22 cellular contexts compared by ENCODE assay signal in the genomic region with DNA sequence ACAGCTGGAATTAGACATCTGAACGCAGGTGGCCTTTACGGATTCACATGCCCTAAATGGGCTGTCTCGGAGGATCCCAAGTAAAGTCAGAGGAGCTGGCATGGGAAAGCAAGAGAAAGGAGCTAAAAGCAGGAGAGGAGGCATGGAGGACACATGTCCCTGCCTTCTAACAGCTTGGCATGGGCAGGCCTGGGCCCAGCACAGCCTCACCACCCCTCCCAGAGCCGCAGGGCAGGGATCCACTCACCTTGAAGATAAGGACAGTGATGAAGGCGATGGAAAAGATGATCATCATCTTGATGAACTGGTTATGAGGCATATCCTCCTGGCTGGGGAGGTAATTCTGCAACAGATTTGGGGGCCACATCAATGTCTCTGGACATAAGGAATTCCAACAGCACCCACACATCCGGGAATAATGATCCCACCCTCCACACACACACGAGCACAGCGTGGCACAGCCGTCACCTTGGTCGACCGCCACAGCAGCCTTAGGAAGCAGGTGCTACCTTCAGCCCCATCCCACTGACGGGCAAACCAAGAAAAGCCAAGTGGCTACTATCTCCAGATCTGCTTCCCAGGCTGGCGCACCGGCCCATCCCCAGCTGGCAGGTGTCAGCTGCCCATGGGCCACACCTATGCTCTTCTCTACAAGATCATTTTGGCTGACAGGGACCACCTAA. TPM values are rescaled to one million over a fixed set of nuclear protein-coding genes. Genes with fewer than 3 reads are reported as not detected.
DNase-seq lines count a peak whose midpoint lies in the region; ATAC-seq and TF ChIP-seq lines count a peak whose summit lies in the region.
"Had no signal": no experiment of that assay in that cellular context is flagged by ENCODE, and none has a peak within 500 bp of the region (broad histone marks: within the 10 kb centered on the region; RNA-seq: fewer than 3 reads in every experiment).

No MANE protein-coding gene starts in this region.

- intact Hi-C loops in activated CD4-positive, alpha-beta T cell treated with anti-CD3 and anti-CD28 coated beads, Interleukin-2, amount 10 ng/mL, durations not matched to agents 24 days and 14 days (cut with micrococcal nuclease): no loop called here

- peaks cover 86% of the 10 kb centered on the region for H3K36me3 Mint-ChIP-seq in activated CD4-positive, alpha-beta T cell treated with anti-CD3 and anti-CD28 coated beads, Interleukin-2, amount 10 ng/mL, durations not matched to agents 24 days and 14 days (ENCODE audit: low read depth)
- H3K36me3 Mint-ChIP-seq in activated naive CD8-positive, alpha-beta T cell treated with anti-CD3 and anti-CD28 coated beads, Interleukin-2, amount 10 ng/mL, durations not matched to agents 7 days and 5 days: peaks cover 62% of the 10 kb centered on the region
- peaks cover 45% of the 10 kb centered on the region for H3K36me3 Mint-ChIP-seq in natural killer cell treated with Interleukin-12 subunit alpha and Interleukin-12 subunit beta and Interleukin-15 and Interleukin-18, amount 100 ng/mL, for 72 hours

- H3K9me3 Mint-ChIP-seq in activated CD4-positive, alpha-beta T cell treated with anti-CD3 and anti-CD28 coated beads, Interleukin-2, amount 10 ng/mL, durations not matched to agents 24 days and 14 days: no peaks in the 10 kb centered on the region
- no peaks in the 10 kb centered on the region for H3K9me3 Mint-ChIP-seq in activated naive CD8-positive, alpha-beta T cell treated with anti-CD3 and anti-CD28 coated beads, Interleukin-2, amount 10 ng/mL, durations not matched to agents 7 days and 5 days
- H3K9me3 Mint-ChIP-seq in natural killer cell treated with Interleukin-12 subunit alpha and Interleukin-12 subunit beta and Interleukin-15 and Interleukin-18, amount 100 ng/mL, for 72 hours: peaks cover 3% of the 10 kb centered on the region
- H3K9me3 Mint-ChIP-seq: dendritic cell treated with granulocyte-macrophage colony-stimulating factor and Interleukin-4, amounts not matched to agents 40 ng/mL and 50 ng/mL, for 4 days had no signal

- peaks cover 38% of the 10 kb centered on the region for H3K4me1 Mint-ChIP-seq in activated CD4-positive, alpha-beta T cell treated with anti-CD3 and anti-CD28 coated beads, Interleukin-2, amount 10 ng/mL, durations not matched to agents 24 days and 14 days
- H3K4me1 Mint-ChIP-seq in activated naive CD8-positive, alpha-beta T cell treated with anti-CD3 and anti-CD28 coated beads, Interleukin-2, amount 10 ng/mL, durations not matched to agents 7 days and 5 days: peaks cover 58% of the 10 kb centered on the region
- peaks cover 46 to 54% of the 10 kb centered on the region in 2 donors for H3K4me1 Mint-ChIP-seq in natural killer cell treated with Interleukin-12 subunit alpha and Interleukin-12 subunit beta and Interleukin-15 and Interleukin-18, amount 100 ng/mL, for 72 hours (ENCODE audit: low read depth in 2 of 2)

- no peak overlapping the region for H3K4me3 Mint-ChIP-seq in activated CD4-positive, alpha-beta T cell treated with anti-CD3 and anti-CD28 coated beads, Interleukin-2, amount 10 ng/mL, durations not matched to agents 24 days and 14 days
- no peak overlapping the region for H3K4me3 Mint-ChIP-seq in activated naive CD8-positive, alpha-beta T cell treated with anti-CD3 and anti-CD28 coated beads, Interleukin-2, amount 10 ng/mL, durations not matched to agents 7 days and 5 days
- no peak overlapping the region for H3K4me3 Mint-ChIP-seq in natural killer cell treated with Interleukin-12 subunit alpha and Interleukin-12 subunit beta and Interleukin-15 and Interleukin-18, amount 100 ng/mL, for 72 hours
- H3K4me3 Mint-ChIP-seq: dendritic cell treated with granulocyte-macrophage colony-stimulating factor and Interleukin-4, amounts not matched to agents 40 ng/mL and 50 ng/mL, for 4 days; nephron had no signal

- no peaks in the 10 kb centered on the region for H3K27me3 Mint-ChIP-seq in activated CD4-positive, alpha-beta T cell treated with anti-CD3 and anti-CD28 coated beads, Interleukin-2, amount 10 ng/mL, durations not matched to agents 24 days and 14 days
- H3K27me3 Mint-ChIP-seq in activated naive CD8-positive, alpha-beta T cell treated with anti-CD3 and anti-CD28 coated beads, Interleukin-2, amount 10 ng/mL, durations not matched to agents 7 days and 5 days: no peaks in the 10 kb centered on the region
- no peaks in the 10 kb centered on the region for H3K27me3 Mint-ChIP-seq in natural killer cell treated with Interleukin-12 subunit alpha and Interleukin-12 subunit beta and Interleukin-15 and Interleukin-18, amount 100 ng/mL, for 72 hours
- H3K27me3 Mint-ChIP-seq: dendritic cell treated with granulocyte-macrophage colony-stimulating factor and Interleukin-4, amounts not matched to agents 40 ng/mL and 50 ng/mL, for 4 days had no signal

- H3K27ac Mint-ChIP-seq in activated CD4-positive, alpha-beta T cell treated with anti-CD3 and anti-CD28 coated beads, Interleukin-2, amount 10 ng/mL, durations not matched to agents 24 days and 14 days: peak overlapping the region; percentile 74
- peak overlapping the region; percentile 27 for H3K27ac Mint-ChIP-seq in activated naive CD8-positive, alpha-beta T cell treated with anti-CD3 and anti-CD28 coated beads, Interleukin-2, amount 10 ng/mL, durations not matched to agents 7 days and 5 days
- H3K27ac Mint-ChIP-seq in natural killer cell treated with Interleukin-12 subunit alpha and Interleukin-12 subunit beta and Interleukin-15 and Interleukin-18, amount 100 ng/mL, for 72 hours: peak overlapping the region; percentile 72 to 88
- H3K27ac Mint-ChIP-seq: nephron, progenitor cell of endocrine pancreas had no signal

- POLR2A ChIA-PET in activated naive CD8-positive, alpha-beta T cell treated with anti-CD3 and anti-CD28 coated beads, Interleukin-2, amount 10 ng/mL, durations not matched to agents 7 days and 5 days (lab: Charles Lee): no interaction called here

- ATAC-seq in activated naive CD8-positive, alpha-beta T cell treated with anti-CD3 and anti-CD28 coated beads, Interleukin-2, amount 10 ng/mL, durations not matched to agents 7 days and 5 days (ENCODE audit: low read depth): no peak
- no peak for ATAC-seq in natural killer cell treated with Interleukin-12 subunit alpha and Interleukin-12 subunit beta and Interleukin-15 and Interleukin-18, amount 100 ng/mL, for 72 hours
- ATAC-seq in HG03175 (IDR thresholded peaks at IDR 0.05; ENCODE audit: unreplicated experiment): no peak

- TF ChIP-seq POLR2A in GM19193 (IDR thresholded peaks at IDR 0.05; ENCODE audit: extremely low read depth, insufficient read depth, insufficient read length): peak; percentile 31

- no peak for DNase-seq in activated CD4-positive, alpha-beta T cell treated with anti-CD3 and anti-CD28 coated beads, Interleukin-2, amount 10 ng/mL, durations not matched to agents 24 days and 14 days
- DNase-seq in activated CD4-positive, alpha-beta T cell treated with anti-CD3 and anti-CD28 coated beads for 4 hours: no peak
- DNase-seq in activated naive CD8-positive, alpha-beta T cell treated with anti-CD3 and anti-CD28 coated beads, Interleukin-2, amount 10 ng/mL, durations not matched to agents 7 days and 5 days: no peak
- no peak for DNase-seq in natural killer cell treated with Interleukin-12 subunit alpha and Interleukin-12 subunit beta and Interleukin-15 and Interleukin-18, amount 100 ng/mL, for 72 hours (ENCODE audit: low spot score)
- DNase-seq in hippocampal formation (lab: John Stamatoyannopoulos, UW) (no peak), NCI-H2227 treated with DMSO at 0.1 percent for 48 hours (lab: John Stamatoyannopoulos, UW) (no peak)
- DNase-seq: 8988T; activated CD4-positive, CD25-positive, alpha-beta regulatory T cell treated with anti-CD3 and anti-CD28 coated beads, Interleukin-2, amount 50 U/mL, for 72 hours; activated T-cell treated with anti-CD3 and anti-CD28 coated beads for 4 hours; islet precursor cell; NCI-H1092 treated with DMSO at 0.1 percent for 48 hours; NCI-H510A treated with DMSO at 0.1 percent for 48 hours; RPMI8226; SK-N-SH; T1000 had no signal

RNA-seq across cellular contexts. Expression of gene MATN1, which starts 14.1 kb away (rescaled TPM):
- total RNA-seq in activated CD4-positive, alpha-beta T cell treated with anti-CD3 and anti-CD28 coated beads, Interleukin-2, amount 10 ng/mL, durations not matched to agents 24 days and 14 days: 0.50 and 0.54 TPM in 2 replicates
- total RNA-seq in activated naive CD8-positive, alpha-beta T cell treated with anti-CD3 and anti-CD28 coated beads, Interleukin-2, amount 10 ng/mL, durations not matched to agents 7 days and 5 days: under 1 TPM in 1 of 2 experiments, not detected in 1; 0.26 TPM
- 1 to 10 TPM in 1 of 2 donors, under 1 TPM in 1; 0.31 to 1.1 TPM for total RNA-seq in natural killer cell treated with Interleukin-12 subunit alpha and Interleukin-12 subunit beta and Interleukin-15 and Interleukin-18, amount 100 ng/mL, for 72 hours
- total RNA-seq: bronchial epithelial cell, HT-29 had no signal

RNA-seq across cellular contexts. Expression of gene LAPTM5, which starts 20.1 kb away (rescaled TPM):
- total RNA-seq in activated CD4-positive, alpha-beta T cell treated with anti-CD3 and anti-CD28 coated beads, Interleukin-2, amount 10 ng/mL, durations not matched to agents 24 days and 14 days: 178 and 179 TPM in 2 replicates
- total RNA-seq in activated naive CD8-positive, alpha-beta T cell treated with anti-CD3 and anti-CD28 coated beads, Interleukin-2, amount 10 ng/mL, durations not matched to agents 7 days and 5 days: 100 to 1,000 TPM; 474 to 485 TPM
- total RNA-seq in natural killer cell treated with Interleukin-12 subunit alpha and Interleukin-12 subunit beta and Interleukin-15 and Interleukin-18, amount 100 ng/mL, for 72 hours: 100 to 1,000 TPM; 150 to 153 TPM
- total RNA-seq: progenitor cell of endocrine pancreas had no signal

Comparison
In these comparisons a context has a peak if more than half of its experiments do, and no peak if none do; other contexts are left out.
1. H3K27ac Mint-ChIP-seq: peak in every context shown above with its lines; median percentile 80 in natural killer cell treated with Interleukin-12 subunit alpha and Interleukin-12 subunit beta and Interleukin-15 and Interleukin-18, amount 100 ng/mL, for 72 hours; 74 in activated CD4-positive, alpha-beta T cell treated with anti-CD3 and anti-CD28 coated beads, Interleukin-2, amount 10 ng/mL, durations not matched to agents 24 days and 14 days; 27 in activated naive CD8-positive, alpha-beta T cell treated with anti-CD3 and anti-CD28 coated beads, Interleukin-2, amount 10 ng/mL, durations not matched to agents 7 days and 5 days.